Comparison of ENCODE assay signal across 18 cellular contexts in the genomic region with DNA sequence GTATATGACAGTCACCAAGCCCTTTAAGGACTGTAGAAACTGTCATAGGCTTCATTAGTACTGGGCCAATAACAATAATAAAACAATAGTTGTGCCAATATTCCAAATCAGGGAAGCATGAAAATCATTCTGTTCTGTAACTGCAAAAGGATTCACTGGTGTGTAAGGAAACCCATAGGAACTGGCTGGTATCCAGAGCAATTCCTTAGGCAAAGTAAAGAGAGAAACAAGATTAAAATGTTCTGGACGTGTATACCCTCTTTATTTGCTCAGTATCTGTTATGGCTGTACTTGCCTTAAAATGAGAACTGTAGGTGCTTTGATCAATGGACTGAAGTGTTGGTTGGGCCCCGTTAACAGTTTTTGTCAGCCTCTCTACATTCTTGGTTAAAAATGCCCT.
DNase-seq lines count a peak whose midpoint lies in the region; ATAC-seq and TF ChIP-seq lines count a peak whose summit lies in the region.
"Had no signal": no experiment of that assay in that cellular context is flagged by ENCODE, and none has a peak within 500 bp of the region (broad histone marks: within the 10 kb centered on the region; RNA-seq: fewer than 3 reads in every experiment).

No MANE protein-coding gene starts in this region.

- H3K9me3 Mint-ChIP-seq in activated naive CD4-positive, alpha-beta T cell treated with anti-CD3 and anti-CD28 coated beads, Interleukin-2, amount 50 U/mL, for 24 hours: no peaks in the 10 kb centered on the region
- H3K9me3 Mint-ChIP-seq in activated naive CD4-positive, alpha-beta T cell treated with anti-CD3 and anti-CD28 coated beads, Interleukin-2, amount 50 U/mL, for 72 hours: no peaks in the 10 kb centered on the region
- H3K9me3 Mint-ChIP-seq in stimulated activated effector memory CD8-positive, alpha-beta T cell treated with anti-CD3 and anti-CD28 coated beads, Interleukin-12 subunit alpha, Interleukin-12 subunit beta, amount 100 ng/mL, for 72 hours: no peaks in the 10 kb centered on the region
- H3K9me3 Mint-ChIP-seq: CD4-positive, alpha-beta T cell; HFFc6; IgD-negative memory B cell had no signal

- H3K36me3 Mint-ChIP-seq in activated naive CD4-positive, alpha-beta T cell treated with anti-CD3 and anti-CD28 coated beads, Interleukin-2, amount 50 U/mL, for 24 hours: peaks cover 12% of the 10 kb centered on the region
- peaks cover 0 to 6% of the 10 kb centered on the region in 2 donors for H3K36me3 Mint-ChIP-seq in activated naive CD4-positive, alpha-beta T cell treated with anti-CD3 and anti-CD28 coated beads, Interleukin-2, amount 50 U/mL, for 72 hours
- H3K36me3 Mint-ChIP-seq in stimulated activated effector memory CD8-positive, alpha-beta T cell treated with anti-CD3 and anti-CD28 coated beads, Interleukin-12 subunit alpha, Interleukin-12 subunit beta, amount 100 ng/mL, for 72 hours: peaks cover 9% of the 10 kb centered on the region

- no peaks in the 10 kb centered on the region for H3K27me3 Mint-ChIP-seq in activated naive CD4-positive, alpha-beta T cell treated with anti-CD3 and anti-CD28 coated beads, Interleukin-2, amount 50 U/mL, for 24 hours
- H3K27me3 Mint-ChIP-seq: CD4-positive, alpha-beta T cell; IgD-negative memory B cell had no signal

- H3K27ac Mint-ChIP-seq in activated naive CD4-positive, alpha-beta T cell treated with anti-CD3 and anti-CD28 coated beads, Interleukin-2, amount 50 U/mL, for 24 hours: peak overlapping the region; percentile 70
- no peak overlapping the region for H3K27ac Mint-ChIP-seq in activated naive CD4-positive, alpha-beta T cell treated with anti-CD3 and anti-CD28 coated beads, Interleukin-2, amount 50 U/mL, for 72 hours
- peak overlapping the region; percentile 35 for H3K27ac Mint-ChIP-seq in stimulated activated effector memory CD8-positive, alpha-beta T cell treated with anti-CD3 and anti-CD28 coated beads, Interleukin-12 subunit alpha, Interleukin-12 subunit beta, amount 100 ng/mL, for 72 hours
- H3K27ac Mint-ChIP-seq: CD4-positive, alpha-beta T cell; HFFc6 had no signal

- no peak for DNase-seq in activated naive CD4-positive, alpha-beta T cell treated with anti-CD3 and anti-CD28 coated beads, Interleukin-2, amount 50 U/mL, for 72 hours (ENCODE audit: low spot score in 2 of 2)
- DNase-seq in iris pigment epithelial cell (ENCODE audit: low read depth) (peak; percentile 11), DMS79 treated with DMSO at 0.1 percent for 48 hours (lab: John Stamatoyannopoulos, UW) (no peak)
- no peak for DNase-seq in stimulated activated effector memory CD8-positive, alpha-beta T cell treated with anti-CD3 and anti-CD28 coated beads, Interleukin-12 subunit alpha, Interleukin-12 subunit beta, amount 100 ng/mL, for 72 hours (ENCODE audit: low spot score in 2 of 2)
- DNase-seq: 8988T; AML-193; Calu3; CD4-positive, alpha-beta T cell; DMS153; DND-41; GF-D8; HFFc6 had no signal

- H3K4me3 Mint-ChIP-seq in activated naive CD4-positive, alpha-beta T cell treated with anti-CD3 and anti-CD28 coated beads, Interleukin-2, amount 50 U/mL, for 24 hours: no peak overlapping the region
- H3K4me3 Mint-ChIP-seq in stimulated activated effector memory CD8-positive, alpha-beta T cell treated with anti-CD3 and anti-CD28 coated beads, Interleukin-12 subunit alpha, Interleukin-12 subunit beta, amount 100 ng/mL, for 72 hours: no peak overlapping the region
- H3K4me3 Mint-ChIP-seq: CD4-positive, alpha-beta T cell; HFFc6; IgD-negative memory B cell had no signal

- peak overlapping the region; percentile 77 for H3K27ac ChIP-seq in VCaP
- H3K27ac ChIP-seq: BLaER1 treated with 17β-estradiol and CSF1 and Interleukin-3, amounts not matched to agents 10 nM and 100 nM had no signal

- no peak for TF ChIP-seq CTCF in VCaP (conservative IDR thresholded peaks at IDR 0.05)

- H3K4me1 Mint-ChIP-seq in activated naive CD4-positive, alpha-beta T cell treated with anti-CD3 and anti-CD28 coated beads, Interleukin-2, amount 50 U/mL, for 24 hours: peaks cover 14% of the 10 kb centered on the region
- no peaks in the 10 kb centered on the region for H3K4me1 Mint-ChIP-seq in stimulated activated effector memory CD8-positive, alpha-beta T cell treated with anti-CD3 and anti-CD28 coated beads, Interleukin-12 subunit alpha, Interleukin-12 subunit beta, amount 100 ng/mL, for 72 hours

- ATAC-seq in activated naive CD4-positive, alpha-beta T cell treated with anti-CD3 and anti-CD28 coated beads, Interleukin-2, amount 50 U/mL, for 72 hours: no peak
- ATAC-seq in stimulated activated effector memory CD8-positive, alpha-beta T cell treated with anti-CD3 and anti-CD28 coated beads, Interleukin-12 subunit alpha, Interleukin-12 subunit beta, amount 100 ng/mL, for 72 hours: no peak
- ATAC-seq in GM21529 (IDR thresholded peaks at IDR 0.05; ENCODE audit: unreplicated experiment): no peak
- ATAC-seq in GM21447 (IDR thresholded peaks at IDR 0.05; ENCODE audit: unreplicated experiment): no peak

Comparison
In these comparisons a context has a peak if more than half of its experiments do, and no peak if none do; other contexts are left out.
1. H3K27ac Mint-ChIP-seq: peak in activated naive CD4-positive, alpha-beta T cell treated with anti-CD3 and anti-CD28 coated beads, Interleukin-2, amount 50 U/mL, for 24 hours (single experiment) and stimulated activated effector memory CD8-positive, alpha-beta T cell treated with anti-CD3 and anti-CD28 coated beads, Interleukin-12 subunit alpha, Interleukin-12 subunit beta, amount 100 ng/mL, for 72 hours (single experiment); none in activated naive CD4-positive, alpha-beta T cell treated with anti-CD3 and anti-CD28 coated beads, Interleukin-2, amount 50 U/mL, for 72 hours (0 of 2).